Comparison of ENCODE assay signal across 1 cellular context in genomic region chr2:28681216-28681981, GRCh38.
TF ChIP-seq lines count a peak whose summit lies in the region.

No MANE protein-coding gene starts in this region.

TF ChIP-seq in GM23338, 12 proteins besides CTCF, POLR2A, EP300 and RAD21 (continued from another document):
- no peak for TF ChIP-seq ZNF462 (CRISPR knock-in tag; IDR thresholded peaks at IDR 0.05)
- no peak for TF ChIP-seq POLR2AphosphoS5 (IDR thresholded peaks at IDR 0.05; ENCODE audit: low read depth)
- no peak for TF ChIP-seq ETS1 (IDR thresholded peaks at IDR 0.05)
- no peak for TF ChIP-seq EZH2 (IDR thresholded peaks at IDR 0.05; ENCODE audit: low read depth, unreplicated experiment)
- no peak for TF ChIP-seq REST (IDR thresholded peaks at IDR 0.05; ENCODE audit: unreplicated experiment)
